ENCODE assay signal across 2 cellular contexts in the genomic region with DNA sequence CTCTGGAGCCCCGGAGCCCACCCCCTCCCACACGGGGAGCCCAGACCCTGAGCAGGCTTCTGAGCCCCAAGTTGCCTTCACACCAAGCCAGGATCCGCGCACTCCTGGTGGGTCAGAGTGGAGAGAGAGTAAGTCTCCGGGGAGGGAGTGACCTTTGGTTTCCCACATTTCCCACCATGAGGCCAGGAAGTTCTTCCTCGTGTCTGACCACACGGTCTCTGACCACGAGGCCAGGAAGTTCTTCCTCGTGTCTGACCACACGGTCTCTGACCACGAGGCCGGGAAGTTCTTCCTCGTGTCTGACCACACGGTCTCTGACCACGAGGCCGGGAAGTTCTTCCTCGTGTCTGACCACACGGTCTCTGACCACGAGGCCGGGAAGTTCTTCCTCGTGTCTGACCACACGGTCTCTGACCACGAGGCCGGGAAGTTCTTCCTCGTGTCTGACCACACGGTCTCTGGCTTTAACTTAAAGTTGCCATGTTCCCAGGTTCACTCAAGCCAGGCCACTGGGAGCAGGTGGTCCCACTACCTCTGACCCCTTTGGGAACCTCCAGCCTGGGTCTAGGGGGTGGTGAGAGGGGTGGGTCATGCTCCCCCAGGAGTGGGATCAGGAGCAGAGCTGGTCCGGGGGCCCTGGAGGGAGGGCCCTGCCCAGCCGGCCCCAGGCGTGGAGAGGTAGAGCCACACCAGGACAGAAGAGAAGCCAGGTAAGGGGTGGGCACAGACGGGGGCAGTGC.
TF ChIP-seq lines count a peak whose summit lies in the region.

No MANE protein-coding gene starts in this region.

TF ChIP-seq in A549, 52 proteins besides CTCF, POLR2A, EP300 and RAD21:
- TF ChIP-seq, protein P1, sequence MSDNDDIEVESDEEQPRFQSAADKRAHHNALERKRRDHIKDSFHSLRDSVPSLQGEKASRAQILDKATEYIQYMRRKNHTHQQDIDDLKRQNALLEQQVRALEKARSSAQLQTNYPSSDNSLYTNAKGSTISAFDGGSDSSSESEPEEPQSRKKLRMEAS (IDR thresholded peaks at IDR 0.05) = 0 out of 2 replicates have a peak, but pooled peaks have one; percentile 43
TF ChIP-seq in A549: peak in this region for 1; not testable (repeated sequence) for 51.

TF ChIP-seq in H1, 55 proteins besides CTCF, POLR2A, EP300 and RAD21:
- TF ChIP-seq KDM1A (IDR thresholded peaks at IDR 0.05; ENCODE audit: borderline replicate concordance, low read length) = peak; percentile 86; the same call in 1 of the 2 replicates
